In genomic region chr6:166688901-166689300, GRCh38 we compare ENCODE assay signal across 24 cellular contexts.
DNase-seq lines count a peak whose midpoint lies in the region; ATAC-seq, FAIRE-seq and TF ChIP-seq lines count a peak whose summit lies in the region.
"Had no signal": no experiment of that assay in that cellular context is flagged by ENCODE, and none has a peak within 500 bp of the region (broad histone marks: within the 10 kb centered on the region; RNA-seq: fewer than 3 reads in every experiment).

No MANE protein-coding gene starts in this region.

- no peak overlapping the region for H4K8ac ChIP-seq in H1 (ENCODE audit: extremely low read depth, insufficient read depth, low read length)

- CTCF ChIA-PET in H1 (lab: Charles Lee; ENCODE audit: partially characterized antibody), result interaction anchor here (1.1 kb wide), 1 partner anchor 8 kb away, joined by 5 read pairs; no protein-coding TSS in a partner anchor

- peaks cover 38% of the 10 kb centered on the region for H3K4me1 Mint-ChIP-seq in GM23338
- H3K4me1 Mint-ChIP-seq in stimulated activated effector memory CD8-positive, alpha-beta T cell treated with anti-CD3 and anti-CD28 coated beads, Interleukin-12 subunit alpha, Interleukin-12 subunit beta, amount 100 ng/mL, for 72 hours, result no peaks in the 10 kb centered on the region
- H3K4me1 Mint-ChIP-seq: CD14-positive monocyte; CD8-positive, alpha-beta memory T cell had no signal

- peaks cover 17% of the 10 kb centered on the region for H3K27me3 Mint-ChIP-seq in GM23338 (ENCODE audit: insufficient read depth, low read depth, poor library complexity)
- H3K27me3 Mint-ChIP-seq: CD4-positive, alpha-beta T cell had no signal

- no peak for FAIRE-seq in H1 (lab: Jason Lieb, UNC)
- FAIRE-seq: A549, D721Med, GM12878, GM19239, H54 had no signal

- H3K23ac ChIP-seq in H1 (ENCODE audit: insufficient read length), result no peak overlapping the region

- no peak overlapping the region for H3K27ac Mint-ChIP-seq in GM23338
- no peak overlapping the region for H3K27ac Mint-ChIP-seq in stimulated activated effector memory CD8-positive, alpha-beta T cell treated with anti-CD3 and anti-CD28 coated beads, Interleukin-12 subunit alpha, Interleukin-12 subunit beta, amount 100 ng/mL, for 72 hours
- H3K27ac Mint-ChIP-seq: CD4-positive, alpha-beta T cell; CD8-positive, alpha-beta memory T cell had no signal

- H3K9me2 ChIP-seq in GM23338 (ENCODE audit: insufficient read depth), result no peaks in the 10 kb centered on the region

- H3K4me1 ChIP-seq in BLaER1 (peaks cover 65% of the 10 kb centered on the region), GM23338 (ENCODE audit: insufficient read depth) (no peaks in the 10 kb centered on the region), H1 (replicated peaks in 1 of 4; ENCODE audit: control insufficient read depth in 3 of 4, insufficient read depth in 4 of 4, low read length in 3 of 4) (peaks cover 0 to 13% (median 9%) of the 10 kb centered on the region in 4 experiments; a peak in 6 of 7 replicates), upper lobe of right lung (peaks cover 6% of the 10 kb centered on the region), BE2C (peaks cover 13% of the 10 kb centered on the region)
- H3K4me1 ChIP-seq: A549 had no signal

- intact Hi-C loops in upper lobe of right lung (cut with DNase I), result no loop called here

- peak overlapping the region; percentile 80 for H3K4me2 ChIP-seq in BLaER1
- no peak overlapping the region for H3K4me2 ChIP-seq in GM23338
- H3K4me2 ChIP-seq in H1 (ENCODE audit: insufficient read depth in 1 of 2, low read depth in 2 of 2, low read length in 2 of 2), result no peak overlapping the region
- H3K4me2 ChIP-seq: A549 had no signal

- no peak overlapping the region for H3K14ac ChIP-seq in H1 (ENCODE audit: insufficient read length)

- H3K56ac ChIP-seq in H1 (replicated peaks; ENCODE audit: insufficient read length, low read depth, low read length), result no peak overlapping the region

- no peak overlapping the region for H3K18ac ChIP-seq in H1 (ENCODE audit: extremely low read depth, low read length)

- no peak overlapping the region for H2BK12ac ChIP-seq in H1 (ENCODE audit: low read depth, low read length)

- no peaks in the 10 kb centered on the region for H3F3A ChIP-seq in GM23338 (replicated peaks; ENCODE audit: low read depth)

- DNase-seq in GM23338 (ENCODE audit: low spot score), result no peak
- DNase-seq in H1 (ENCODE audit: low read depth in 1 of 2, low spot score in 2 of 2), result no peak
- DNase-seq in upper lobe of right lung, result peak; percentile 32
- no peak for DNase-seq in NCI-H510A (lab: John Stamatoyannopoulos, UW)
- no peak for DNase-seq in stimulated activated effector memory CD8-positive, alpha-beta T cell treated with anti-CD3 and anti-CD28 coated beads, Interleukin-12 subunit alpha, Interleukin-12 subunit beta, amount 100 ng/mL, for 72 hours (ENCODE audit: low spot score in 2 of 2)
- no peak for DNase-seq in BE2C
- DNase-seq: 8988T; ACHN; AML-193; CD4-positive, alpha-beta T cell; CD8-positive, alpha-beta memory T cell; DMS 273 treated with DMSO at 0.1 percent for 48 hours; DMS79; EL; GDM1; GM23248; HCEC 1CT had no signal

- H3K9me3 Mint-ChIP-seq in GM23338, result no peaks in the 10 kb centered on the region
- no peaks in the 10 kb centered on the region for H3K9me3 Mint-ChIP-seq in stimulated activated effector memory CD8-positive, alpha-beta T cell treated with anti-CD3 and anti-CD28 coated beads, Interleukin-12 subunit alpha, Interleukin-12 subunit beta, amount 100 ng/mL, for 72 hours
- H3K9me3 Mint-ChIP-seq: CD4-positive, alpha-beta T cell; CD8-positive, alpha-beta memory T cell had no signal

- H3K27me3 ChIP-seq in BLaER1 (no peaks in the 10 kb centered on the region), GM23338 (ENCODE audit: insufficient read depth) (no peaks in the 10 kb centered on the region), H1 (replicated peaks in 1 of 4; ENCODE audit: control insufficient read depth in 3 of 4, extremely low read depth in 1 of 4, insufficient read depth in 3 of 4, low read length in 3 of 4) (peaks cover 0 to 3% (median 0%) of the 10 kb centered on the region in 4 experiments; a peak in 1 of 7 replicates), upper lobe of right lung (no peaks in the 10 kb centered on the region), BE2C (no peaks in the 10 kb centered on the region)

- no peak for TF ChIP-seq RAD21 in H1 (IDR thresholded peaks at IDR 0.05 in 1 of 2, conservative IDR thresholded peaks at IDR 0.05 in 1 of 2; ENCODE audit: low read depth in 2 of 2, low read length in 2 of 2)

- H2BK120ac ChIP-seq in H1 (replicated peaks; ENCODE audit: low read depth, low read length), result no peak overlapping the region

- no peak overlapping the region for H4K5ac ChIP-seq in H1 (ENCODE audit: insufficient read length, low read depth, low read length)

- no peak overlapping the region for H3K4me3 ChIP-seq in BLaER1
- H3K4me3 ChIP-seq in GM23338, result no peak overlapping the region
- no peak overlapping the region for H3K4me3 ChIP-seq in H1 (ENCODE audit: extremely low read depth in 1 of 4, insufficient read depth in 2 of 4, low read depth in 3 of 4, low read length in 4 of 4)
- H3K4me3 ChIP-seq in upper lobe of right lung, result no peak overlapping the region
- H3K4me3 ChIP-seq in BE2C (ENCODE audit: low read depth, low read length), result no peak overlapping the region
- H3K4me3 ChIP-seq: A549, GM12878, GM23248 had no signal

- peak overlapping the region; percentile 6; the same call in 1 of the 2 replicates for H2BK15ac ChIP-seq in H1 (ENCODE audit: low read length)

- H2AK5ac ChIP-seq in H1 (ENCODE audit: low read depth, low read length), result no peak overlapping the region

- no peak for TF ChIP-seq POLR2A in H1 (IDR thresholded peaks at IDR 0.05; ENCODE audit: control extremely low read depth in 1 of 2, low read depth in 2 of 2, low read length in 2 of 2)

- H4K91ac ChIP-seq in H1 (replicated peaks; ENCODE audit: insufficient read length, low read length), result no peak overlapping the region

- no peak overlapping the region for H2BK20ac ChIP-seq in H1 (ENCODE audit: low read length)

- no peak for TF ChIP-seq EP300 in H1 (IDR thresholded peaks at IDR 0.05; ENCODE audit: borderline replicate concordance in 1 of 2, low read depth in 2 of 2, low read length in 2 of 2)

- H2BK5ac ChIP-seq in H1 (ENCODE audit: low read depth, low read length), result no peak overlapping the region

- H4K20me1 ChIP-seq in BLaER1, result no peaks in the 10 kb centered on the region; the same call in 1 of the 2 replicates
- H4K20me1 ChIP-seq in GM23338 (replicated peaks; ENCODE audit: insufficient read depth), result no peaks in the 10 kb centered on the region
- H4K20me1 ChIP-seq in H1 (replicated peaks in 1 of 2; ENCODE audit: control insufficient read depth in 1 of 2, insufficient read depth in 2 of 2, low read length in 2 of 2), result no peaks in the 10 kb centered on the region

- TF ChIP-seq CTCF in GM23338 (conservative IDR thresholded peaks at IDR 0.05; ENCODE audit: low read depth in 2 of 2) (no peak), H1 (IDR thresholded peaks at IDR 0.05; ENCODE audit: control extremely low read depth in 1 of 3, insufficient read depth in 1 of 3, low read depth in 1 of 3, low read length in 3 of 3) (no peak), upper lobe of right lung (IDR thresholded peaks at IDR 0.05) (no peak), BE2C (IDR thresholded peaks at IDR 0.05; ENCODE audit: low read depth, low read length) (no peak)

- H3K27ac ChIP-seq in BLaER1 (no peak overlapping the region), GM23338 (ENCODE audit: low read depth) (no peak overlapping the region), H1 (ENCODE audit: low read depth, low read length) (no peak overlapping the region), upper lobe of right lung (no peak overlapping the region)
- H3K27ac ChIP-seq: A549, GM23248 had no signal

- no peaks in the 10 kb centered on the region; the same call in 2 of the 3 replicates for H3K36me3 Mint-ChIP-seq in GM23338 (ENCODE audit: low read depth)
- H3K36me3 Mint-ChIP-seq in stimulated activated effector memory CD8-positive, alpha-beta T cell treated with anti-CD3 and anti-CD28 coated beads, Interleukin-12 subunit alpha, Interleukin-12 subunit beta, amount 100 ng/mL, for 72 hours, result no peaks in the 10 kb centered on the region
- H3K36me3 Mint-ChIP-seq: CD14-positive monocyte; CD8-positive, alpha-beta memory T cell had no signal

- POLR2A ChIA-PET in H1 (lab: Charles Lee; ENCODE audit: partially characterized antibody), result no interaction called here

- 87% methylated on average over 9 of the region's 9 CpGs; no CpG with 5 or more reads in 1 of the 2 experiments for WGBS in H1 (ENCODE audit: extremely low coverage in 1 of 2, insufficient coverage in 1 of 2, insufficient read length in 1 of 2, insufficient replicate concordance in 2 of 2, low coverage in 1 of 2, low lambda C conversion rate in 2 of 2, missing lambda C conversion rate in 1 of 2), 2 experiments

- no peak overlapping the region for H3K4ac ChIP-seq in H1 (replicated peaks; ENCODE audit: insufficient read length, low read depth, low read length)

- H3K79me2 ChIP-seq in GM23338 (replicated peaks; ENCODE audit: insufficient read depth) (no peaks in the 10 kb centered on the region), H1 (ENCODE audit: control insufficient read depth in 1 of 2, insufficient read depth in 2 of 2, low read length in 2 of 2) (no peaks in the 10 kb centered on the region)

- H3K4me3 Mint-ChIP-seq in GM23338, result no peak overlapping the region
- no peak overlapping the region for H3K4me3 Mint-ChIP-seq in stimulated activated effector memory CD8-positive, alpha-beta T cell treated with anti-CD3 and anti-CD28 coated beads, Interleukin-12 subunit alpha, Interleukin-12 subunit beta, amount 100 ng/mL, for 72 hours
- H3K4me3 Mint-ChIP-seq: CD14-positive monocyte; CD4-positive, alpha-beta T cell; CD8-positive, alpha-beta memory T cell had no signal

- no peaks in the 10 kb centered on the region for H3K9me3 ChIP-seq in BLaER1
- no peaks in the 10 kb centered on the region for H3K9me3 ChIP-seq in H1 (ENCODE audit: insufficient read depth in 2 of 2, low read depth in 1 of 2, low read length in 1 of 2)
- H3K9me3 ChIP-seq in upper lobe of right lung, result no peaks in the 10 kb centered on the region
- no peaks in the 10 kb centered on the region; the same call in 1 of the 2 replicates for H3K9me3 ChIP-seq in BE2C
- H3K9me3 ChIP-seq: A549 had no signal

- ATAC-seq in GM23338 (peak; percentile 7; the same call in 1 of the 3 replicates), upper lobe of right lung (no peak)
- ATAC-seq in stimulated activated effector memory CD8-positive, alpha-beta T cell treated with anti-CD3 and anti-CD28 coated beads, Interleukin-12 subunit alpha, Interleukin-12 subunit beta, amount 100 ng/mL, for 72 hours, result no peak
- ATAC-seq: A549, GM12878 had no signal

- H2AFZ ChIP-seq in GM23338 (no peak overlapping the region), H1 (ENCODE audit: low read length) (no peak overlapping the region)
- H2AFZ ChIP-seq: GM23248 had no signal

- H3K36me3 ChIP-seq in BLaER1 (no peaks in the 10 kb centered on the region), GM23338 (ENCODE audit: insufficient read depth) (no peaks in the 10 kb centered on the region), H1 (ENCODE audit: control insufficient read depth in 2 of 4, insufficient read depth in 4 of 4, low read length in 3 of 4) (no peaks in the 10 kb centered on the region), upper lobe of right lung (no peaks in the 10 kb centered on the region), BE2C (no peaks in the 10 kb centered on the region)

- no peak overlapping the region for H3K9ac ChIP-seq in BLaER1
- H3K9ac ChIP-seq in H1 (replicated peaks in 1 of 4; ENCODE audit: extremely low read depth in 1 of 4, low read depth in 3 of 4, low read length in 3 of 4), result no peak overlapping the region
- H3K9ac ChIP-seq: GM23248 had no signal

- H3K79me1 ChIP-seq in H1 (ENCODE audit: low read depth, low read length), result no peaks in the 10 kb centered on the region

- no peaks in the 10 kb centered on the region for H3K23me2 ChIP-seq in H1 (ENCODE audit: low read depth, low read length)
